In the genomic region with DNA sequence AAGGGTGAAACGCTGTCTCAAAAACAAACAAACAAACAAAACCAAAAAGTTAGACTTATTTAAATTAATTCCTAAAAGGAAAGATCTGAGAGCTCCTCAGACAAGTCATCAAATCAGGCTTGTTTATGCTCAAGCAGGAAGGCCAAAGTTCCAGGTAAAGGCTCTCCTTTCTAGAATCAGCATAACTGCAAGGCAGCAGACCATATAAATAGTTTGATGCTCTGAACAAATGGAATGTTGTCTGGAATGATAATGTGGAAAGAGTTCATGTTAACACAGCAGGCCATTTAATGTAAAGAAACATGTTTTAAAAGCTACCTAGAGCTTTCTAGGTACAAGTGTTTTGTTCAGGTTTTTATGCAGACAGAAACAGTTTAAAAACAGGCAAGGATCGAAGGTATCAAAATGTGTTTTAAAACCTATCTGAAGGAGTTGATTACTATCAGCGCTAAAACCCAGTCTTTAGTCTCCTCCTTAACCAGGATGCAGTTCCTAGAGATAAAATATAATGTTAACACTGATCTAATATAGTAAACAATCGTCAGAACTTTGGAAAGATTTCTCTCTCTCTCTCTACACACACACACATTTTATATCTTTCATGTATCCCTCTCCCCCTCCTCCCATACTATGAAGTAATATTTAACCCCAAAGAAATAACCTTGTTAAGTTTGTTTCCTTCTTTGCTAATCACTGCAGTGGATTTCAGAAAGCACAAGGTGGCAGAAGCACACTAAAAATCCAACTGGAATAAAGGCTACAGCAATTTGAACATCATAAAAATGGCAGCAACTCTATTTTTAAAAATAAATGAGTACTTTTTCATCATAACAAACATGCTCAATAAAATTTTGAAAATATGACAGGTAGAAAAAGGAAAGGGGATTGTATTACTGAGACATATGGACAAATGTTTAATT, we compare ENCODE assay signal across 8 cellular contexts.
DNase-seq lines count a peak whose midpoint lies in the region; ATAC-seq and TF ChIP-seq lines count a peak whose summit lies in the region.

No MANE protein-coding gene starts in this region.

- H3K27me3 Mint-ChIP-seq in endothelial cell (ENCODE audit: unreplicated experiment) = peaks cover 6% of the 10 kb centered on the region

- intact Hi-C loops in ovary (cut with DNase I) = loop anchor here in 3 of 4 donors (5.0 to 10.0 kb wide), 5 partner anchors 130 to 710 kb away; a partner anchor contains a TSS

- no peaks in the 10 kb centered on the region for H3K36me3 ChIP-seq in ovary

- H3K9me3 Mint-ChIP-seq in endothelial cell (ENCODE audit: unreplicated experiment) = no peaks in the 10 kb centered on the region

- peak; percentile 19 for TF ChIP-seq CTCF in endothelial cell (IDR thresholded peaks at IDR 0.05; ENCODE audit: unreplicated experiment)
- TF ChIP-seq CTCF in ovary (IDR thresholded peaks at IDR 0.05) = peak; percentile 24 to 68 (median 63)

- WGBS in ovary, 3 donors = 43 to 61% (median 47%) methylated on average over 4 of the region's 4 CpGs

- no peak for TF ChIP-seq EP300 in ovary (IDR thresholded peaks at IDR 0.05)

- peaks cover 29% of the 10 kb centered on the region for H3K4me1 Mint-ChIP-seq in endothelial cell (ENCODE audit: unreplicated experiment)

- in situ Hi-C loops in ACHN (cut with HindIII; ENCODE audit: low pct_ligation_motif_present, low pct_unique_long_range_greater_than_20kb, low sequenced_read_pairs) = no loop called here

- DNase-seq in ACHN (peak; percentile 85), NCI-H748 (lab: John Stamatoyannopoulos, UW; ENCODE audit: unreplicated experiment) (peak; percentile 37), endothelial cell (ENCODE audit: low spot score) (no peak), ovary (no peak), T-helper 1 cell (no peak), SKM-1 treated with dmso at 0.1 percent for 144 hours (lab: John Stamatoyannopoulos, UW; ENCODE audit: unreplicated experiment) (no peak)

- H3K27ac ChIP-seq in ovary = no peak overlapping the region

- no peak overlapping the region for H3K27ac Mint-ChIP-seq in endothelial cell (ENCODE audit: unreplicated experiment)

- peaks cover 31% of the 10 kb centered on the region for H3K36me3 Mint-ChIP-seq in endothelial cell (ENCODE audit: low read depth, unreplicated experiment)

- H3K4me1 ChIP-seq in ovary (ENCODE audit: insufficient read depth) = peaks cover 10% of the 10 kb centered on the region

- H3K4me3 Mint-ChIP-seq in endothelial cell (ENCODE audit: unreplicated experiment) = no peak overlapping the region

- TF ChIP-seq POLR2A in ovary (IDR thresholded peaks at IDR 0.05) = no peak

- H3K4me3 ChIP-seq in ovary = no peak overlapping the region

- no peaks in the 10 kb centered on the region for H3K27me3 ChIP-seq in ovary

- peak; percentile 67 for ATAC-seq in GM18870 (IDR thresholded peaks at IDR 0.05; ENCODE audit: unreplicated experiment)
- ATAC-seq in GM19452 (IDR thresholded peaks at IDR 0.05; ENCODE audit: unreplicated experiment) = no peak

- H3K9me3 ChIP-seq in ovary = no peaks in the 10 kb centered on the region

Comparison
In these comparisons a context has a peak if more than half of its experiments do, and no peak if none do; other contexts are left out.
1. DNase-seq: peak in ACHN (single experiment) and NCI-H748 (single experiment); none in endothelial cell (single experiment), ovary (0 of 5), T-helper 1 cell (0 of 5) and SKM-1 treated with dmso at 0.1 percent for 144 hours (single experiment).